ENCODE assay signal across 17 cellular contexts in the genomic region with DNA sequence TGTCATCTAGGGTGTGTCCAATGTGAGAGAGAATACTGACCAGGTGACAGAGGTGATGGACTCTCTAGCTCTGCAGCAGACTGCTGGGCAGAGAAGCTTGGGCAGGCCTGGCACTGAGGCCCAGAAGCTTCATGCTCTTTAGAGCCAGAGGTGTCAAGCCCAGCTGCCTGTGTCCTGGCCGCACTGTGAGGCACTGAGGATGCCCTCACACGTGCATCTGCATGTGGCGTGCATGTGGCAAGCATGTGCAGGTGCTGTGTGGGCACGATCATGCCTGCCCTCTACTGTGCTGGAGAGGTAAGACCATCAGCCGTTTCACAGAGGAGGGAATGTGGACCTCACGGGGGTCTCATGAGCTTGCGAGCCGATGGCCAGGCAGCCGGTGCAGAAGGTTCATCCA. TPM values are rescaled to one million over a fixed set of nuclear protein-coding genes. Genes with fewer than 3 reads are reported as not detected.
DNase-seq lines count a peak whose midpoint lies in the region; ATAC-seq and TF ChIP-seq lines count a peak whose summit lies in the region.
"Had no signal": no experiment of that assay in that cellular context is flagged by ENCODE, and none has a peak within 500 bp of the region (broad histone marks: within the 10 kb centered on the region; RNA-seq: fewer than 3 reads in every experiment).

No MANE protein-coding gene starts in this region.

- DNase-seq in Panc1 (ENCODE audit: low read depth, low spot score) (no peak), right cardiac atrium (peak in 2 of 3 donors; percentile 49 to 58), SW480 (ENCODE audit: low spot score) (no peak), kidney tubule cell (ENCODE audit: low spot score) (no peak), GM13977 (ENCODE audit: low spot score) (no peak)
- DNase-seq in activated CD4-positive, alpha-beta T cell treated with anti-CD3 and anti-CD28 coated beads, Interleukin-2, amount 50 U/mL, for 1 hour = no peak
- DNase-seq: activated CD4-positive, alpha-beta T cell treated with anti-CD3 and anti-CD28 coated beads for 36 hours; activated naive CD4-positive, alpha-beta T cell; AML-193; dermis blood vessel endothelial cell; DMS153; SJCRH30; T-helper 9 cell had no signal

- H3K4me3 ChIP-seq in Panc1 (ENCODE audit: low read depth in 2 of 2, low read length in 2 of 2) (no peak overlapping the region), right cardiac atrium (ENCODE audit: low read length) (no peak overlapping the region)
- H3K4me3 ChIP-seq: SJCRH30, skin epidermis had no signal

- 91% methylated on average over 9 of the region's 9 CpGs for WGBS in right cardiac atrium

- H3K27me3 ChIP-seq in Panc1 (ENCODE audit: control insufficient read depth, insufficient read depth, low read length) (no peaks in the 10 kb centered on the region), right cardiac atrium (ENCODE audit: control insufficient read depth, insufficient read depth) (no peaks in the 10 kb centered on the region)
- H3K27me3 ChIP-seq: SJCRH30 had no signal

- CTCF ChIA-PET in Panc1 (lab: Charles Lee) = no interaction called here

- H3K9me3 ChIP-seq in Panc1 (ENCODE audit: control insufficient read depth, insufficient read depth, low read depth, low read length) = no peaks in the 10 kb centered on the region
- H3K9me3 ChIP-seq in right cardiac atrium (ENCODE audit: control insufficient read depth, low read length) = no peaks in the 10 kb centered on the region
- H3K9me3 ChIP-seq: SJCRH30 had no signal

- peaks cover 6% of the 10 kb centered on the region for H3K4me1 ChIP-seq in Panc1 (ENCODE audit: control insufficient read depth, insufficient read depth, low read length)
- H3K4me1 ChIP-seq in right cardiac atrium (ENCODE audit: control insufficient read depth, insufficient read depth, low read length) = peaks cover 2% of the 10 kb centered on the region

- no TSS peak for BruUV-seq in Panc1 (replicated peaks; lab: Mats Ljungman, UMichigan)

- ATAC-seq in Panc1 (no peak), right cardiac atrium (no peak)
- ATAC-seq: activated CD4-positive, alpha-beta T cell treated with anti-CD3 and anti-CD28 coated beads for 36 hours; esophagus mucosa had no signal

- TF ChIP-seq CTCF in 22Rv1 (IDR thresholded peaks at IDR 0.05) = peak; percentile 18; the same call in 1 of the 2 replicates
- TF ChIP-seq CTCF in GM12872 (IDR thresholded peaks at IDR 0.05; ENCODE audit: insufficient read depth, low read depth, low read length) = 0 out of 3 replicates have a peak, but pooled peaks have one; percentile 19
- peak; percentile 10; the same call in 1 of the 2 replicates for TF ChIP-seq CTCF in Panc1 (IDR thresholded peaks at IDR 0.05)
- TF ChIP-seq CTCF in GM13977 (IDR thresholded peaks at IDR 0.05; ENCODE audit: extremely low read depth, insufficient read depth, missing control alignments) = no peak

- no peaks in the 10 kb centered on the region for H3K36me3 ChIP-seq in Panc1 (ENCODE audit: control insufficient read depth, insufficient read depth, low read length)
- H3K36me3 ChIP-seq: SJCRH30 had no signal

- intact Hi-C loops in Panc1 (cut with micrococcal nuclease; ENCODE audit: unreplicated experiment) = no loop called here
- intact Hi-C loops in right cardiac atrium (cut with DNase I) = loop anchor here in 1 of 4 donors (10.0 kb wide), 1 partner anchor 57 kb away; the partner anchor contains the start of gene ARVCF

- H3K27ac ChIP-seq in 22Rv1 (no peak overlapping the region), Panc1 (ENCODE audit: low read length) (no peak overlapping the region), right cardiac atrium (ENCODE audit: low read length) (no peak overlapping the region)
- H3K27ac ChIP-seq: SJCRH30, skin epidermis had no signal

- POLR2A ChIA-PET in Panc1 (lab: Charles Lee) = no interaction called here

- in situ Hi-C loops in Panc1 (cut with HindIII; ENCODE audit: low pct_unique_long_range_greater_than_20kb, low sequenced_read_pairs) (no loop called here), GM13977 (cut with MboI; ENCODE audit: low pct_unique_long_range_greater_than_20kb, low sequenced_read_pairs, unreplicated experiment) (loop anchor here (25.0 kb wide), 2 partner anchors 95 to 330 kb away; partner anchors contain the start of genes GNB1L and RTL10)

RNA-seq across cellular contexts. Expression of gene TXNRD2, which starts 15.8 kb away (rescaled TPM):
- total RNA-seq in Panc1 (2021; ENCODE audit: unreplicated experiment) = 29.5 TPM
- polyA plus RNA-seq in Panc1 (2012; ENCODE audit: insufficient read length) = 38.4 TPM
- 10 to 100 TPM; 18.7 to 28.5 (median 26.0) TPM for total RNA-seq in right cardiac atrium
- polyA plus RNA-seq in right cardiac atrium = 32.9 TPM

RNA-seq across cellular contexts. Expression of gene COMT, which starts 15.9 kb away (rescaled TPM):
- total RNA-seq in Panc1 (2021; ENCODE audit: unreplicated experiment) (108 TPM), right cardiac atrium (10 to 100 TPM; 69.6 to 89.3 (median 84.4) TPM)
- polyA plus RNA-seq in Panc1 (2012; ENCODE audit: insufficient read length) = 251 TPM
- polyA plus RNA-seq in right cardiac atrium = 102 TPM

RNA-seq across cellular contexts. Expression of gene ARVCF, which starts 59.2 kb away (rescaled TPM):
- total RNA-seq in Panc1 (2021; ENCODE audit: unreplicated experiment) = 8.2 TPM
- polyA plus RNA-seq in Panc1 (2012; ENCODE audit: insufficient read length) = 11.1 TPM
- 10 to 100 TPM; 11.1 to 27.4 (median 18.4) TPM for total RNA-seq in right cardiac atrium
- 21.7 TPM for polyA plus RNA-seq in right cardiac atrium

Comparison
In these comparisons a context has a peak if more than half of its experiments do, and no peak if none do; other contexts are left out.
1. DNase-seq: peak in right cardiac atrium (2 of 3); none in Panc1 (single experiment), activated CD4-positive, alpha-beta T cell treated with anti-CD3 and anti-CD28 coated beads, Interleukin-2, amount 50 U/mL, for 1 hour (single experiment), SW480 (single experiment), kidney tubule cell (single experiment) and GM13977 (single experiment).